1 cellular context compared by ENCODE assay signal in genomic region chr19:16153582-16154336, GRCh38.
TF ChIP-seq lines count a peak whose summit lies in the region.

No MANE protein-coding gene starts in this region.

TF ChIP-seq in SK-N-SH treated with all-trans-retinoic acid at 6 μM for 48 hours, 23 proteins besides CTCF, POLR2A, EP300 and RAD21 (continued from another document):
- no peak for TF ChIP-seq PATZ1 (CRISPR knock-in tag; IDR thresholded peaks at IDR 0.05; ENCODE audit: borderline replicate concordance)
